ENCODE assay signal across 26 cellular contexts in the genomic region with DNA sequence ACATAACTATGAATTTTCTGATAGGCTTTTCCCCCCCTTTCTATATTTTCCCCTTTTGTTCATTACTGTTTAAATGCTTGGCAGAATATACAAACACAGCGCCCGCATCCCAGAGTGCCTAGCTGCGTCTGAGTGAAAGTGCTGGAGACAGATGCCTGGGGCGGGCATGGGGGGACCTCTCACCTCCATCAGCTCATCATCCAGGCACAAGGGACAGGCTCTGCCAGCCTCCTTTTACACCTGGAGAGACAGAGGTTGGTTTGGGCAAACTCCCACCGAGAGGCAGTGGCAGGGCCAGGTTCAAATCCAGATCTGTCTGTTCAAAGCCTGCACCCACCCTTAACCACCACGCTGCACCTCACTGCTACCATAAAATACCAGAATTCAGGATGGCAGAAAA.
DNase-seq lines count a peak whose midpoint lies in the region; ATAC-seq and TF ChIP-seq lines count a peak whose summit lies in the region.
"Had no signal": no experiment of that assay in that cellular context is flagged by ENCODE, and none has a peak within 500 bp of the region (broad histone marks: within the 10 kb centered on the region; RNA-seq: fewer than 3 reads in every experiment).

No MANE protein-coding gene starts in this region.

- H3K4me3 ChIP-seq in spleen: no peak overlapping the region
- no peak overlapping the region for H3K4me3 ChIP-seq in PC-3 (ENCODE audit: low read length)
- H3K4me3 ChIP-seq: esophagus muscularis mucosa, gastrocnemius medialis, neural progenitor cell, tibial nerve had no signal

- TF ChIP-seq CTCF in spleen (IDR thresholded peaks at IDR 0.05 in 8 of 11, conservative IDR thresholded peaks at IDR 0.05 in 3 of 11) (no peak), PC-3 (conservative IDR thresholded peaks at IDR 0.05; ENCODE audit: low read depth, low read length) (no peak)

- no peaks in the 10 kb centered on the region for H3K79me2 ChIP-seq in PC-3 (ENCODE audit: low read length)

- BruUV-seq in PC-3 (replicated peaks; lab: Mats Ljungman, UMichigan): no TSS peak

- CTCF ChIA-PET in activated CD4-positive, alpha-beta T cell treated with anti-CD3 and anti-CD28 coated beads, Interleukin-2, amount 10 ng/mL, durations not matched to agents 7 days and 5 days (lab: Charles Lee): interaction anchor here (1.4 to 2.3 kb wide), 2 partner anchors 9 to 102 kb away, joined by 3 to 6 read pairs; no protein-coding TSS in a partner anchor
- CTCF ChIA-PET in PC-3 (lab: Charles Lee): no interaction called here

- POLR2A ChIA-PET in activated CD4-positive, alpha-beta T cell treated with anti-CD3 and anti-CD28 coated beads, Interleukin-2, amount 10 ng/mL, durations not matched to agents 7 days and 5 days (lab: Charles Lee): no interaction called here
- POLR2A ChIA-PET in PC-3 (lab: Charles Lee; ENCODE audit: unreplicated experiment): no interaction called here

- no peak overlapping the region for H2AFZ ChIP-seq in PC-3 (ENCODE audit: low read length)
- H2AFZ ChIP-seq: neural progenitor cell had no signal

- DNase-seq in activated CD4-positive, alpha-beta T cell treated with anti-CD3 and anti-CD28 coated beads, Interleukin-2, amount 10 ng/mL, durations not matched to agents 7 days and 5 days: no peak
- DNase-seq in activated CD4-positive, alpha-beta T cell treated with anti-CD3 and anti-CD28 coated beads, Interleukin-2, amount 50 U/mL, for 1 hour: no peak
- DNase-seq in left ventricle myocardium superior (peak; percentile 12), spleen (peak; percentile 62), PC-3 (no peak), NCI-H2081 (lab: John Stamatoyannopoulos, UW) (no peak)
- no peak for DNase-seq in central memory CD4-positive, alpha-beta T cell
- DNase-seq: activated CD4-positive, alpha-beta T cell treated with anti-CD3 and anti-CD28 coated beads for 4 hours; Calu3; effector CD8-positive, alpha-beta T cell; gastrocnemius medialis; KG1; midbrain; NCI-H1694; NCI-H82; SIG-M5; stimulated activated CD4-positive, alpha-beta T cell treated with anti-CD3 and anti-CD28 coated beads, Interleukin-2, amount 100 ng/mL, for 24 hours; stimulated activated naive CD4-positive, alpha-beta T cell treated with Interleukin-2 at 50 U/mL for 16 hours had no signal

- peaks cover 2% of the 10 kb centered on the region; the same call in 1 of the 2 replicates for H3K36me3 ChIP-seq in KOPT-K1 (ENCODE audit: insufficient read depth, low read length)
- H3K36me3 ChIP-seq in spleen: peaks cover 0 to 40% (median 5%) of the 10 kb centered on the region in 6 donors
- no peaks in the 10 kb centered on the region for H3K36me3 ChIP-seq in PC-3 (ENCODE audit: low read depth, low read length)
- H3K36me3 ChIP-seq: gastrocnemius medialis, neural progenitor cell had no signal

- peak overlapping the region; percentile 97 for H3K27ac ChIP-seq in KOPT-K1 (ENCODE audit: low read depth, low read length, poor library complexity, severe bottlenecking)
- H3K27ac ChIP-seq in spleen: peak overlapping the region; percentile 37 to 95 (median 86)
- no peak overlapping the region for H3K27ac ChIP-seq in PC-3 (ENCODE audit: low read length)
- H3K27ac ChIP-seq: 22Rv1, neural progenitor cell had no signal

- peaks cover 28% of the 10 kb centered on the region for H3K36me3 Mint-ChIP-seq in activated CD4-positive, alpha-beta T cell treated with anti-CD3 and anti-CD28 coated beads, Interleukin-2, amount 10 ng/mL, durations not matched to agents 7 days and 5 days (ENCODE audit: low read depth)

- ATAC-seq in left ventricle myocardium superior (no peak), PC-3 (no peak)
- ATAC-seq: gastrocnemius medialis had no signal

- H3K27me3 ChIP-seq in spleen (replicated peaks in 1 of 7): no peaks in the 10 kb centered on the region
- H3K27me3 ChIP-seq in PC-3 (ENCODE audit: low read length): no peaks in the 10 kb centered on the region
- H3K27me3 ChIP-seq: esophagus muscularis mucosa, gastrocnemius medialis, neural progenitor cell, tibial nerve had no signal

- H3K27me3 Mint-ChIP-seq in activated CD4-positive, alpha-beta T cell treated with anti-CD3 and anti-CD28 coated beads, Interleukin-2, amount 10 ng/mL, durations not matched to agents 7 days and 5 days: no peaks in the 10 kb centered on the region
- H3K27me3 Mint-ChIP-seq: activated naive CD8-positive, alpha-beta T cell; progenitor cell of endocrine pancreas had no signal

- no peak overlapping the region for H3K9ac ChIP-seq in PC-3 (ENCODE audit: low read length)
- H3K9ac ChIP-seq: neural progenitor cell had no signal

- H3K4me1 Mint-ChIP-seq in activated CD4-positive, alpha-beta T cell treated with anti-CD3 and anti-CD28 coated beads, Interleukin-2, amount 10 ng/mL, durations not matched to agents 7 days and 5 days: peaks cover 67% of the 10 kb centered on the region

- 90 to 98% (median 96%) methylated on average over 5 to 6 of the region's 6 CpGs for WGBS in spleen, 5 donors

- H3K4me1 ChIP-seq in spleen (peaks cover 53 to 97% (median 88%) of the 10 kb centered on the region in 6 donors), PC-3 (ENCODE audit: insufficient read depth, low read length) (no peaks in the 10 kb centered on the region)

- H3K27ac Mint-ChIP-seq in activated CD4-positive, alpha-beta T cell treated with anti-CD3 and anti-CD28 coated beads, Interleukin-2, amount 10 ng/mL, durations not matched to agents 7 days and 5 days: peak overlapping the region; percentile 64
- H3K27ac Mint-ChIP-seq: activated naive CD8-positive, alpha-beta T cell; activated T-helper 1 cell treated with anti-CD3 and anti-CD28 coated beads, Interleukin-12 subunit alpha, Interleukin-12 subunit beta, Interleukin-2, Interleukin-4 antibody, amounts not matched to agents 30 ng/mL and 10 ng/mL and 1 ng/mL, durations not matched to agents 14 hours and 24 hours and 36 hours had no signal

- intact Hi-C loops in left ventricle myocardium superior (cut with micrococcal nuclease) (loop anchor here (10.0 kb wide), 1 partner anchor 105 kb away; the partner anchor contains the start of gene FAM53B), spleen (cut with DNase I; ENCODE audit: low total_unique reads) (loop anchor here (10.0 kb wide), 1 partner anchor 105 kb away; the partner anchor contains the start of gene FAM53B), PC-3 (cut with micrococcal nuclease) (no loop called here)

- H3K9me2 ChIP-seq in PC-3 (replicated peaks; ENCODE audit: low read length): no peaks in the 10 kb centered on the region

- peaks cover 2% of the 10 kb centered on the region for H3K9me3 ChIP-seq in KOPT-K1 (ENCODE audit: insufficient read depth, low read length, poor library complexity, severe bottlenecking)
- H3K9me3 ChIP-seq in spleen: no peaks in the 10 kb centered on the region
- no peaks in the 10 kb centered on the region for H3K9me3 ChIP-seq in PC-3 (ENCODE audit: low read length)
- H3K9me3 ChIP-seq: esophagus muscularis mucosa, gastrocnemius medialis, tibial nerve had no signal

- no peaks in the 10 kb centered on the region for H3F3A ChIP-seq in PC-3 (ENCODE audit: low read length, unreplicated experiment)

- TF ChIP-seq POLR2A in spleen (IDR thresholded peaks at IDR 0.05): no peak

- no peak overlapping the region for H3K4me2 ChIP-seq in PC-3 (ENCODE audit: low read length)

- peaks cover 2% of the 10 kb centered on the region for H3K9me3 Mint-ChIP-seq in activated CD4-positive, alpha-beta T cell treated with anti-CD3 and anti-CD28 coated beads, Interleukin-2, amount 10 ng/mL, durations not matched to agents 7 days and 5 days
- H3K9me3 Mint-ChIP-seq: neural progenitor cell had no signal

- H4K20me1 ChIP-seq in PC-3 (ENCODE audit: low read length): no peaks in the 10 kb centered on the region

- H3K4me3 Mint-ChIP-seq in activated CD4-positive, alpha-beta T cell treated with anti-CD3 and anti-CD28 coated beads, Interleukin-2, amount 10 ng/mL, durations not matched to agents 7 days and 5 days: no peak overlapping the region
- H3K4me3 Mint-ChIP-seq: activated naive CD8-positive, alpha-beta T cell; activated T-helper 1 cell treated with anti-CD3 and anti-CD28 coated beads, Interleukin-12 subunit alpha, Interleukin-12 subunit beta, Interleukin-2, Interleukin-4 antibody, amounts not matched to agents 30 ng/mL and 10 ng/mL and 1 ng/mL, durations not matched to agents 14 hours and 24 hours and 36 hours; neural progenitor cell had no signal

Comparison
In these comparisons a context has a peak if more than half of its experiments do, and no peak if none do; other contexts are left out.
1. DNase-seq: peak in left ventricle myocardium superior (single experiment) and spleen (single experiment); none in activated CD4-positive, alpha-beta T cell treated with anti-CD3 and anti-CD28 coated beads, Interleukin-2, amount 10 ng/mL, durations not matched to agents 7 days and 5 days (single experiment), activated CD4-positive, alpha-beta T cell treated with anti-CD3 and anti-CD28 coated beads, Interleukin-2, amount 50 U/mL, for 1 hour (single experiment), central memory CD4-positive, alpha-beta T cell (single experiment), PC-3 (single experiment) and NCI-H2081 (0 of 2).